Comparison of ENCODE assay signal across 2 cellular contexts in the genomic region with DNA sequence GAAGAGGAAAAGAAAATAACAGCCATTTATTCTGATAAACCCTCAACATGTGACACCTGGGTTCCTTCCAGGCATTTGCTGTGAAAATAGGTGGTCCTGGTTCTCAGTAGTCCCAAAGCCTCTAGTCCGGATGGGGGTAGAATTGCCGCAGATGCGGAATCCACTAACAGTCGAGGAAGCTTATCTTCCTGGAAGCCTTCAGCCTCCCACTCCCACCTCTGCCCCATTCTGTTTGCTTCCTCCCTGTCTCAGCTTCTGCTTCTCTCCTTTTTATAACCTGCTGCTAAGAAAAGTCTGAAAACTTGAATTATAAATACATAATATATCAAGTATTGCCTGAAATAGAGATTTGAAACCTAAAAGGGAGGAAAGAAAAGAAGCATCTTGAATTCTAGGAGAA.
TF ChIP-seq lines count a peak whose summit lies in the region.

No MANE protein-coding gene starts in this region.

TF ChIP-seq in GM12878, 131 proteins besides CTCF, POLR2A, EP300 and RAD21 (continues in another document):
- TF ChIP-seq JUND (IDR thresholded peaks at IDR 0.05; ENCODE audit: low read depth, low read length) = no peak
- TF ChIP-seq, protein P1, sequence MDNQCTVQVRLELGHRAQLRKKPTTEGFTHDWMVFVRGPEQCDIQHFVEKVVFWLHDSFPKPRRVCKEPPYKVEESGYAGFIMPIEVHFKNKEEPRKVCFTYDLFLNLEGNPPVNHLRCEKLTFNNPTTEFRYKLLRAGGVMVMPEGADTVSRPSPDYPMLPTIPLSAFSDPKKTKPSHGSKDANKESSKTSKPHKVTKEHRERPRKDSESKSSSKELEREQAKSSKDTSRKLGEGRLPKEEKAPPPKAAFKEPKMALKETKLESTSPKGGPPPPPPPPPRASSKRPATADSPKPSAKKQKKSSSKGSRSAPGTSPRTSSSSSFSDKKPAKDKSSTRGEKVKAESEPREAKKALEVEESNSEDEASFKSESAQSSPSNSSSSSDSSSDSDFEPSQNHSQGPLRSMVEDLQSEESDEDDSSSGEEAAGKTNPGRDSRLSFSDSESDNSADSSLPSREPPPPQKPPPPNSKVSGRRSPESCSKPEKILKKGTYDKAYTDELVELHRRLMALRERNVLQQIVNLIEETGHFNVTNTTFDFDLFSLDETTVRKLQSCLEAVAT (IDR thresholded peaks at IDR 0.05) = no peak
- no peak for TF ChIP-seq NR2C1 (IDR thresholded peaks at IDR 0.05)
- TF ChIP-seq IKZF2 (IDR thresholded peaks at IDR 0.05) = no peak
- TF ChIP-seq, protein P2, sequence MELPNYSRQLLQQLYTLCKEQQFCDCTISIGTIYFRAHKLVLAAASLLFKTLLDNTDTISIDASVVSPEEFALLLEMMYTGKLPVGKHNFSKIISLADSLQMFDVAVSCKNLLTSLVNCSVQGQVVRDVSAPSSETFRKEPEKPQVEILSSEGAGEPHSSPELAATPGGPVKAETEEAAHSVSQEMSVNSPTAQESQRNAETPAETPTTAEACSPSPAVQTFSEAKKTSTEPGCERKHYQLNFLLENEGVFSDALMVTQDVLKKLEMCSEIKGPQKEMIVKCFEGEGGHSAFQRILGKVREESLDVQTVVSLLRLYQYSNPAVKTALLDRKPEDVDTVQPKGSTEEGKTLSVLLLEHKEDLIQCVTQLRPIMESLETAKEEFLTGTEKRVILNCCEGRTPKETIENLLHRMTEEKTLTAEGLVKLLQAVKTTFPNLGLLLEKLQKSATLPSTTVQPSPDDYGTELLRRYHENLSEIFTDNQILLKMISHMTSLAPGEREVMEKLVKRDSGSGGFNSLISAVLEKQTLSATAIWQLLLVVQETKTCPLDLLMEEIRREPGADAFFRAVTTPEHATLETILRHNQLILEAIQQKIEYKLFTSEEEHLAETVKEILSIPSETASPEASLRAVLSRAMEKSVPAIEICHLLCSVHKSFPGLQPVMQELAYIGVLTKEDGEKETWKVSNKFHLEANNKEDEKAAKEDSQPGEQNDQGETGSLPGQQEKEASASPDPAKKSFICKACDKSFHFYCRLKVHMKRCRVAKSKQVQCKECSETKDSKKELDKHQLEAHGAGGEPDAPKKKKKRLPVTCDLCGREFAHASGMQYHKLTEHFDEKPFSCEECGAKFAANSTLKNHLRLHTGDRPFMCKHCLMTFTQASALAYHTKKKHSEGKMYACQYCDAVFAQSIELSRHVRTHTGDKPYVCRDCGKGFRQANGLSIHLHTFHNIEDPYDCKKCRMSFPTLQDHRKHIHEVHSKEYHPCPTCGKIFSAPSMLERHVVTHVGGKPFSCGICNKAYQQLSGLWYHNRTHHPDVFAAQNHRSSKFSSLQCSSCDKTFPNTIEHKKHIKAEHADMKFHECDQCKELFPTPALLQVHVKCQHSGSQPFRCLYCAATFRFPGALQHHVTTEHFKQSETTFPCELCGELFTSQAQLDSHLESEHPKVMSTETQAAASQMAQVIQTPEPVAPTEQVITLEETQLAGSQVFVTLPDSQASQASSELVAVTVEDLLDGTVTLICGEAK (IDR thresholded peaks at IDR 0.05; ENCODE audit: borderline replicate concordance) = no peak
- TF ChIP-seq GABPA (IDR thresholded peaks at IDR 0.05; ENCODE audit: low read depth) = no peak
- TF ChIP-seq HDAC6 (IDR thresholded peaks at IDR 0.05; ENCODE audit: unreplicated experiment) = no peak
- TF ChIP-seq, protein P3, sequence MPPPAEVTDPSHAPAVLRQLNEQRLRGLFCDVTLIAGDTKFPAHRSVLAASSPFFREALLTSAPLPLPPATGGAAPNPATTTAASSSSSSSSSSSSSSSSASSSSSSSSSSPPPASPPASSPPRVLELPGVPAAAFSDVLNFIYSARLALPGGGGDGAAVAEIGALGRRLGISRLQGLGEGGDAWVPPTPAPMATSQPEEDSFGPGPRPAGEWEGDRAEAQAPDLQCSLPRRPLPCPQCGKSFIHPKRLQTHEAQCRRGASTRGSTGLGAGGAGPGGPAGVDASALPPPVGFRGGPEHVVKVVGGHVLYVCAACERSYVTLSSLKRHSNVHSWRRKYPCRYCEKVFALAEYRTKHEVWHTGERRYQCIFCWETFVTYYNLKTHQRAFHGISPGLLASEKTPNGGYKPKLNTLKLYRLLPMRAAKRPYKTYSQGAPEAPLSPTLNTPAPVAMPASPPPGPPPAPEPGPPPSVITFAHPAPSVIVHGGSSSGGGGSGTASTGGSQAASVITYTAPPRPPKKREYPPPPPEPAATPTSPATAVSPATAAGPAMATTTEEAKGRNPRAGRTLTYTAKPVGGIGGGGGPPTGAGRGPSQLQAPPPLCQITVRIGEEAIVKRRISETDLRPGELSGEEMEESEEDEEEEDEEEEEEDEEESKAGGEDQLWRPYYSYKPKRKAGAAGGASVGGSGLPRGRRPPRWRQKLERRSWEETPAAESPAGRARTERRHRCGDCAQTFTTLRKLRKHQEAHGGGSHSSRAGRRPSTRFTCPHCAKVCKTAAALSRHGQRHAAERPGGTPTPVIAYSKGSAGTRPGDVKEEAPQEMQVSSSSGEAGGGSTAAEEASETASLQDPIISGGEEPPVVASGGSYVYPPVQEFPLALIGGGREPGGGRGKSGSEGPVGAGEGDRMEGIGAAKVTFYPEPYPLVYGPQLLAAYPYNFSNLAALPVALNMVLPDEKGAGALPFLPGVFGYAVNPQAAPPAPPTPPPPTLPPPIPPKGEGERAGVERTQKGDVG (CRISPR knock-in tag; IDR thresholded peaks at IDR 0.05) = no peak
- TF ChIP-seq, protein P4, sequence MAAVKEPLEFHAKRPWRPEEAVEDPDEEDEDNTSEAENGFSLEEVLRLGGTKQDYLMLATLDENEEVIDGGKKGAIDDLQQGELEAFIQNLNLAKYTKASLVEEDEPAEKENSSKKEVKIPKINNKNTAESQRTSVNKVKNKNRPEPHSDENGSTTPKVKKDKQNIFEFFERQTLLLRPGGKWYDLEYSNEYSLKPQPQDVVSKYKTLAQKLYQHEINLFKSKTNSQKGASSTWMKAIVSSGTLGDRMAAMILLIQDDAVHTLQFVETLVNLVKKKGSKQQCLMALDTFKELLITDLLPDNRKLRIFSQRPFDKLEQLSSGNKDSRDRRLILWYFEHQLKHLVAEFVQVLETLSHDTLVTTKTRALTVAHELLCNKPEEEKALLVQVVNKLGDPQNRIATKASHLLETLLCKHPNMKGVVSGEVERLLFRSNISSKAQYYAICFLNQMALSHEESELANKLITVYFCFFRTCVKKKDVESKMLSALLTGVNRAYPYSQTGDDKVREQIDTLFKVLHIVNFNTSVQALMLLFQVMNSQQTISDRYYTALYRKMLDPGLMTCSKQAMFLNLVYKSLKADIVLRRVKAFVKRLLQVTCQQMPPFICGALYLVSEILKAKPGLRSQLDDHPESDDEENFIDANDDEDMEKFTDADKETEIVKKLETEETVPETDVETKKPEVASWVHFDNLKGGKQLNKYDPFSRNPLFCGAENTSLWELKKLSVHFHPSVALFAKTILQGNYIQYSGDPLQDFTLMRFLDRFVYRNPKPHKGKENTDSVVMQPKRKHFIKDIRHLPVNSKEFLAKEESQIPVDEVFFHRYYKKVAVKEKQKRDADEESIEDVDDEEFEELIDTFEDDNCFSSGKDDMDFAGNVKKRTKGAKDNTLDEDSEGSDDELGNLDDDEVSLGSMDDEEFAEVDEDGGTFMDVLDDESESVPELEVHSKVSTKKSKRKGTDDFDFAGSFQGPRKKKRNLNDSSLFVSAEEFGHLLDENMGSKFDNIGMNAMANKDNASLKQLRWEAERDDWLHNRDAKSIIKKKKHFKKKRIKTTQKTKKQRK (IDR thresholded peaks at IDR 0.05; ENCODE audit: low read depth, low read length) = no peak
- TF ChIP-seq ZBED1 (IDR thresholded peaks at IDR 0.05; ENCODE audit: borderline replicate concordance) = no peak
- no peak for TF ChIP-seq YY1 (IDR thresholded peaks at IDR 0.05; ENCODE audit: low read depth, low read length)
- no peak for TF ChIP-seq ESRRA (IDR thresholded peaks at IDR 0.05; ENCODE audit: low read length)
- no peak for TF ChIP-seq MYB (IDR thresholded peaks at IDR 0.05; ENCODE audit: borderline replicate concordance, low read depth, low read length)

TF ChIP-seq in neural cell, 6 proteins besides CTCF, POLR2A, EP300 and RAD21:
- TF ChIP-seq POLR2AphosphoS5 (IDR thresholded peaks at IDR 0.05) (no peak), TAF1 (IDR thresholded peaks at IDR 0.05; ENCODE audit: low read depth) (no peak), SMC3 (conservative IDR thresholded peaks at IDR 0.05; ENCODE audit: poor library complexity) (no peak), EZH2 (IDR thresholded peaks at IDR 0.05; ENCODE audit: borderline replicate concordance, insufficient read depth, low read length, poor library complexity, severe bottlenecking) (no peak), MXI1 (conservative IDR thresholded peaks at IDR 0.05; ENCODE audit: poor library complexity, severe bottlenecking) (no peak)
- TF ChIP-seq, protein P5, sequence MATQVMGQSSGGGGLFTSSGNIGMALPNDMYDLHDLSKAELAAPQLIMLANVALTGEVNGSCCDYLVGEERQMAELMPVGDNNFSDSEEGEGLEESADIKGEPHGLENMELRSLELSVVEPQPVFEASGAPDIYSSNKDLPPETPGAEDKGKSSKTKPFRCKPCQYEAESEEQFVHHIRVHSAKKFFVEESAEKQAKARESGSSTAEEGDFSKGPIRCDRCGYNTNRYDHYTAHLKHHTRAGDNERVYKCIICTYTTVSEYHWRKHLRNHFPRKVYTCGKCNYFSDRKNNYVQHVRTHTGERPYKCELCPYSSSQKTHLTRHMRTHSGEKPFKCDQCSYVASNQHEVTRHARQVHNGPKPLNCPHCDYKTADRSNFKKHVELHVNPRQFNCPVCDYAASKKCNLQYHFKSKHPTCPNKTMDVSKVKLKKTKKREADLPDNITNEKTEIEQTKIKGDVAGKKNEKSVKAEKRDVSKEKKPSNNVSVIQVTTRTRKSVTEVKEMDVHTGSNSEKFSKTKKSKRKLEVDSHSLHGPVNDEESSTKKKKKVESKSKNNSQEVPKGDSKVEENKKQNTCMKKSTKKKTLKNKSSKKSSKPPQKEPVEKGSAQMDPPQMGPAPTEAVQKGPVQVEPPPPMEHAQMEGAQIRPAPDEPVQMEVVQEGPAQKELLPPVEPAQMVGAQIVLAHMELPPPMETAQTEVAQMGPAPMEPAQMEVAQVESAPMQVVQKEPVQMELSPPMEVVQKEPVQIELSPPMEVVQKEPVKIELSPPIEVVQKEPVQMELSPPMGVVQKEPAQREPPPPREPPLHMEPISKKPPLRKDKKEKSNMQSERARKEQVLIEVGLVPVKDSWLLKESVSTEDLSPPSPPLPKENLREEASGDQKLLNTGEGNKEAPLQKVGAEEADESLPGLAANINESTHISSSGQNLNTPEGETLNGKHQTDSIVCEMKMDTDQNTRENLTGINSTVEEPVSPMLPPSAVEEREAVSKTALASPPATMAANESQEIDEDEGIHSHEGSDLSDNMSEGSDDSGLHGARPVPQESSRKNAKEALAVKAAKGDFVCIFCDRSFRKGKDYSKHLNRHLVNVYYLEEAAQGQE (IDR thresholded peaks at IDR 0.05; ENCODE audit: borderline replicate concordance) = no peak
